14 cellular contexts compared by ENCODE assay signal in the genomic region with DNA sequence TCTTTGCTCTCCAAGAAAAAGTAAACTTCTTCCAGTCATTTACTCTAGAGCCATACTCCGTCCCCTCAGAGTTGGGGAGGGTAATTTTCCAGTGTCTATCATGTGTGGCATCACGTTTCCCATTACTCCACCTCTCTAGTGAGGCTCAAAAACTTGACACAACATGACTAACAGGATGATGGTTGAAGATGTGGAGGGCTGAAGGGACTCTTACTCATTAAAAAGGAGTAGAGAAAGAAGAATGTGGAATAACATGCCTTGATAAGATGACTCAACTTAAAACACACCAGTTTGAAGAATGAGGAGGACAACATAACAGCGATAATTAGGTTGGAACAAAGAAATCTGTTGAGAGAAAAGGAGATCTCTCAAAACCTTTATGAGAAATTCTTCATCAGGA.
A peak's percentile ranks its signal among the peaks of the same experiment; 100 is the strongest.
DNase-seq lines count a peak whose midpoint lies in the region; TF ChIP-seq lines count a peak whose summit lies in the region.
"Had no signal": no experiment of that assay in that cellular context is flagged by ENCODE, and none has a peak within 500 bp of the region (broad histone marks: within the 10 kb centered on the region; RNA-seq: fewer than 3 reads in every experiment).

No MANE protein-coding gene starts in this region.

- no peaks in the 10 kb centered on the region for H3F3A ChIP-seq in MM.1S (ENCODE audit: insufficient read depth, low read length)

- no peak overlapping the region for H2AFZ ChIP-seq in MM.1S (ENCODE audit: low read length)

- H3K9me2 ChIP-seq in MM.1S (replicated peaks; ENCODE audit: insufficient read depth, low read length), result no peaks in the 10 kb centered on the region

- H3K36me3 ChIP-seq in MM.1S (replicated peaks; ENCODE audit: insufficient read depth, low read length), result no peaks in the 10 kb centered on the region
- H3K36me3 ChIP-seq: tibial nerve had no signal

- H3K27me3 ChIP-seq in MM.1S (replicated peaks; ENCODE audit: insufficient read depth, low read length), result no peaks in the 10 kb centered on the region
- H3K27me3 ChIP-seq: tibial nerve had no signal

- H3K4me2 ChIP-seq in MM.1S (ENCODE audit: low read depth, low read length), result no peak overlapping the region

- H3K79me2 ChIP-seq in MM.1S (ENCODE audit: low read length), result no peaks in the 10 kb centered on the region

- no peaks in the 10 kb centered on the region for H3K4me1 ChIP-seq in MM.1S (ENCODE audit: low read length)
- H3K4me1 ChIP-seq: tibial nerve had no signal

- no peak overlapping the region for H3K9ac ChIP-seq in MM.1S (ENCODE audit: low read length)

- no peaks in the 10 kb centered on the region for H4K20me1 ChIP-seq in MM.1S (ENCODE audit: insufficient read depth, low read length)

- TF ChIP-seq CTCF in HFF-Myc (IDR thresholded peaks at IDR 0.05; ENCODE audit: low read depth, low read length, missing control alignments) (no peak), MM.1S (IDR thresholded peaks at IDR 0.05; ENCODE audit: low read length) (no peak)

- no peak overlapping the region for H3K27ac ChIP-seq in MM.1S (ENCODE audit: low read length)
- H3K27ac ChIP-seq: tibial nerve had no signal

- H3K4me3 ChIP-seq in HFF-Myc (replicated peaks; ENCODE audit: low read depth, low read length) (no peak overlapping the region), MM.1S (ENCODE audit: low read length) (no peak overlapping the region)
- H3K4me3 ChIP-seq: tibial nerve had no signal

- DNase-seq in A172 (ENCODE audit: low spot score) (peak; percentile 84), HFF-Myc (ENCODE audit: extremely low read depth, low read depth) (peak; percentile 40), amniotic epithelial cell (ENCODE audit: low read depth) (peak; percentile 90), glomerular visceral epithelial cell (ENCODE audit: extremely low spot score) (peak; percentile 45), MM.1S (no peak), NCI-H146 treated with DMSO at 0.1 percent for 48 hours (lab: John Stamatoyannopoulos, UW; ENCODE audit: unreplicated experiment) (no peak), NCI-H1105 treated with DMSO at 0.1 percent for 48 hours (lab: John Stamatoyannopoulos, UW) (no peak), nucleus accumbens (lab: John Stamatoyannopoulos, UW) (no peak)
- DNase-seq: activated CD4-positive, alpha-beta T cell treated with anti-CD3 and anti-CD28 coated beads, Interleukin-2, amount 10 ng/mL, durations not matched to agents 24 days and 14 days; caudate nucleus; KBM-7; NCI-H2029 treated with DMSO at 0.1 percent for 48 hours; stimulated activated CD4-positive, alpha-beta T cell treated with anti-CD3 and anti-CD28 coated beads, Interleukin-12 subunit alpha, Interleukin-12 subunit beta, amount 100 ng/mL, for 4 hours had no signal

- no peaks in the 10 kb centered on the region for H3K9me3 ChIP-seq in MM.1S (replicated peaks; ENCODE audit: insufficient read depth, low read length)
- H3K9me3 ChIP-seq: tibial nerve had no signal

Comparison
In these comparisons a context has a peak if more than half of its experiments do, and no peak if none do; other contexts are left out.
1. DNase-seq: peak in A172 (single experiment), HFF-Myc (single experiment), amniotic epithelial cell (single experiment) and glomerular visceral epithelial cell (single experiment); none in MM.1S (single experiment), NCI-H146 treated with DMSO at 0.1 percent for 48 hours (single experiment), NCI-H1105 treated with DMSO at 0.1 percent for 48 hours (single experiment) and nucleus accumbens (0 of 56).